Comparison of ENCODE assay signal across 11 cellular contexts in the genomic region with DNA sequence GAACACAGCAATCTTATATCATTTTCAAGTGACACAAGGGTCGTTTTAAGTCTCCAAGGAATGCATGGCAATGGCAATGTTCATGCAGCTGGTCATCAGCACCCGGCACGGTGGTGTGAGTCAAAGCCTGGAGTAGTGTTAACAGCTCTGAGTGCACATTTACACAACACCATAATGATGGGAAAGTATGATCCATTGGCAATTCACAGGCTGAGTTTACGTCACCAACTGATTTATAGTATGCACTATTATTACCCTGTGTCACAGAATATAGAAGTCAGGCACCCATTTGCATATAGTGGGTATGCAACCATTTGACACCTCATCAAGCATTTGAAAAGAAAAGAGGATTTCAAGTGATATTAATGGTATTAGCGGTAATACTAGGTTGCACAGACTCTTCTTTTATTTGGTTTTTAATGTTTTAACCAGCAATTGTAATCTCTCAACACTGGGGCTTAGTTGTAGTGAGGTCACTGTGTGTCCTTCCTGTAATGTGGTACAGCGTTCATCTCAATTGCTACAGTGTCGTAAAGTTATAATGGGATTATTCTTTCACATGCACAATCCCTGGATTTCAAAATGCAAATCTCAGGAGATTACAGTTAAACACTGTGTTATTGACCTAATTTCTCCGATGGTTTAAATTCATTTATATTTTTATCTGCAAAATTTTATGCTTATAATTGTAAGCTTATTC.
"Had no signal": no experiment of that assay in that cellular context is flagged by ENCODE, and none has a peak within 500 bp of the region (broad histone marks: within the 10 kb centered on the region; RNA-seq: fewer than 3 reads in every experiment).

No MANE protein-coding gene starts in this region.

- H3K36me3 ChIP-seq: adrenal gland, neutrophil, sigmoid colon, thoracic aorta, uterus had no signal

- H3K4me3 ChIP-seq: adrenal gland, sigmoid colon, thoracic aorta, uterus had no signal

- H3K27me3 ChIP-seq: adrenal gland, neutrophil, uterus had no signal

- H3K9me3 ChIP-seq: adrenal gland, neutrophil, sigmoid colon, thoracic aorta, uterus had no signal

- DNase-seq: activated naive CD4-positive, alpha-beta T cell treated with anti-CD3 and anti-CD28 coated beads, Interleukin-2, amount 50 U/mL, for 16 hours; adrenal gland; effector CD4-positive, alpha-beta T cell; kidney; sigmoid colon; stimulated activated CD4-positive, alpha-beta T cell treated with anti-CD3 and anti-CD28 coated beads, Interleukin-4, amount 100 ng/mL, for 1 hour; stimulated activated CD8-positive, alpha-beta memory T cell treated with anti-CD3 and anti-CD28 coated beads, Interleukin-4, amount 100 ng/mL, for 48 hours; T-helper 2 cell; uterus had no signal

- H3K27ac ChIP-seq: adrenal gland, neutrophil, sigmoid colon, thoracic aorta, uterus had no signal

- H3K4me1 ChIP-seq: adrenal gland, sigmoid colon, uterus had no signal
